Comparison of ENCODE assay signal across 19 cellular contexts in genomic region chr7:157176771-157177170, GRCh38. TPM values are rescaled to one million over a fixed set of nuclear protein-coding genes. Genes with fewer than 3 reads are reported as not detected.
DNase-seq lines count a peak whose midpoint lies in the region; ATAC-seq and TF ChIP-seq lines count a peak whose summit lies in the region.
"Had no signal": no experiment of that assay in that cellular context is flagged by ENCODE, and none has a peak within 500 bp of the region (broad histone marks: within the 10 kb centered on the region; RNA-seq: fewer than 3 reads in every experiment).

No MANE protein-coding gene starts in this region.

- H3K27ac Mint-ChIP-seq in HFFc6, result peak overlapping the region; percentile 24; the same call in 1 of the 2 replicates

- peaks cover 12% of the 10 kb centered on the region; the same call in 1 of the 2 replicates for H3K36me3 Mint-ChIP-seq in HFFc6 (ENCODE audit: low read depth)

- H3K4me3 Mint-ChIP-seq in HFFc6, result no peak overlapping the region
- H3K4me3 Mint-ChIP-seq: CD4-positive, CD25-positive, alpha-beta regulatory T cell; CD8-positive, alpha-beta memory T cell had no signal

- in situ Hi-C loops in astrocyte of the spinal cord (cut with HindIII; ENCODE audit: low sequenced_read_pairs), result no loop called here

- no peak for TF ChIP-seq POLR2A in right lobe of liver (IDR thresholded peaks at IDR 0.05)

- no peaks in the 10 kb centered on the region for H3K4me1 ChIP-seq in right lobe of liver
- H3K4me1 ChIP-seq: BE2C, Caco-2, HAP-1 had no signal

- peaks cover 6% of the 10 kb centered on the region for H3K4me1 Mint-ChIP-seq in HFFc6 (ENCODE audit: low read depth)
- H3K4me1 Mint-ChIP-seq: CD4-positive, CD25-positive, alpha-beta regulatory T cell; CD8-positive, alpha-beta memory T cell had no signal

- H3K36me3 ChIP-seq in right lobe of liver, result peaks cover 0 to 72% (median 25%) of the 10 kb centered on the region in 4 donors

- no peak overlapping the region for H3K27ac ChIP-seq in right lobe of liver

- no peaks in the 10 kb centered on the region for H3K27me3 Mint-ChIP-seq in HFFc6 (ENCODE audit: insufficient read depth)
- H3K27me3 Mint-ChIP-seq: CD4-positive, CD25-positive, alpha-beta regulatory T cell; CD8-positive, alpha-beta memory T cell had no signal

- ATAC-seq in right lobe of liver (no peak), GM19467 (IDR thresholded peaks at IDR 0.05; ENCODE audit: unreplicated experiment) (no peak), GM21390 (IDR thresholded peaks at IDR 0.05; ENCODE audit: unreplicated experiment) (no peak)
- ATAC-seq: K562 had no signal

- H3K4me3 ChIP-seq in astrocyte of the spinal cord (ENCODE audit: low read depth, low read length) (no peak overlapping the region), right lobe of liver (no peak overlapping the region)
- H3K4me3 ChIP-seq: HAP-1, K562 had no signal

- 98% methylated on average over 4 of the region's 4 CpGs for WGBS in right lobe of liver (ENCODE audit: insufficient coverage, low coverage, low lambda C conversion rate, missing lambda C conversion rate)

- TF ChIP-seq CTCF in HFFc6 (IDR thresholded peaks at IDR 0.05), result no peak
- no peak for TF ChIP-seq CTCF in astrocyte of the spinal cord (IDR thresholded peaks at IDR 0.05; ENCODE audit: low read depth, low read length)
- TF ChIP-seq CTCF in right lobe of liver (IDR thresholded peaks at IDR 0.05), result no peak

- H3K9me3 ChIP-seq in right lobe of liver, result no peaks in the 10 kb centered on the region
- H3K9me3 ChIP-seq: BE2C, Caco-2, HAP-1 had no signal

- DNase-seq in HFFc6, result no peak
- DNase-seq in astrocyte of the spinal cord (ENCODE audit: low read depth, low spot score), result peak; percentile 10
- peak; percentile 10 for DNase-seq in non-pigmented ciliary epithelial cell (ENCODE audit: low read depth)
- no peak for DNase-seq in right lobe of liver
- no peak for DNase-seq in NCI-H1417 (lab: John Stamatoyannopoulos, UW)
- DNase-seq: ACHN; BE2C; C1 segment of cervical spinal cord; Caco-2; CD4-positive, CD25-positive, alpha-beta regulatory T cell; CD8-positive, alpha-beta memory T cell; DMS153; DMS79; GF-D8; IMR-90 had no signal

- intact Hi-C loops in right lobe of liver (cut with DNase I), result no loop called here

- H3K9me3 Mint-ChIP-seq in HFFc6, result no peaks in the 10 kb centered on the region
- H3K9me3 Mint-ChIP-seq: CD4-positive, CD25-positive, alpha-beta regulatory T cell; CD8-positive, alpha-beta memory T cell had no signal

- H3K27me3 ChIP-seq in right lobe of liver, result no peaks in the 10 kb centered on the region
- H3K27me3 ChIP-seq: BE2C had no signal

RNA-seq across cellular contexts. Expression of gene UBE3C, which starts 38.0 kb away (rescaled TPM):
- total RNA-seq in HFFc6 (2021; fragmentation: NEBNext Ultra II Directional; extraction: Animal tissue kit (Norgen Biotek cat#: 25700)), result 10 to 100 TPM; 64.2 to 80.1 (median 73.1) TPM
- total RNA-seq in right lobe of liver, result 10 to 100 TPM; 28.3 to 48.1 (median 31.9) TPM

Comparison
In these comparisons a context has a peak if more than half of its experiments do, and no peak if none do; other contexts are left out.
1. DNase-seq: peak in astrocyte of the spinal cord (single experiment) and non-pigmented ciliary epithelial cell (single experiment); none in HFFc6 (single experiment), right lobe of liver (0 of 3) and NCI-H1417 (0 of 3).